ENCODE assay signal across 9 cellular contexts in the genomic region with DNA sequence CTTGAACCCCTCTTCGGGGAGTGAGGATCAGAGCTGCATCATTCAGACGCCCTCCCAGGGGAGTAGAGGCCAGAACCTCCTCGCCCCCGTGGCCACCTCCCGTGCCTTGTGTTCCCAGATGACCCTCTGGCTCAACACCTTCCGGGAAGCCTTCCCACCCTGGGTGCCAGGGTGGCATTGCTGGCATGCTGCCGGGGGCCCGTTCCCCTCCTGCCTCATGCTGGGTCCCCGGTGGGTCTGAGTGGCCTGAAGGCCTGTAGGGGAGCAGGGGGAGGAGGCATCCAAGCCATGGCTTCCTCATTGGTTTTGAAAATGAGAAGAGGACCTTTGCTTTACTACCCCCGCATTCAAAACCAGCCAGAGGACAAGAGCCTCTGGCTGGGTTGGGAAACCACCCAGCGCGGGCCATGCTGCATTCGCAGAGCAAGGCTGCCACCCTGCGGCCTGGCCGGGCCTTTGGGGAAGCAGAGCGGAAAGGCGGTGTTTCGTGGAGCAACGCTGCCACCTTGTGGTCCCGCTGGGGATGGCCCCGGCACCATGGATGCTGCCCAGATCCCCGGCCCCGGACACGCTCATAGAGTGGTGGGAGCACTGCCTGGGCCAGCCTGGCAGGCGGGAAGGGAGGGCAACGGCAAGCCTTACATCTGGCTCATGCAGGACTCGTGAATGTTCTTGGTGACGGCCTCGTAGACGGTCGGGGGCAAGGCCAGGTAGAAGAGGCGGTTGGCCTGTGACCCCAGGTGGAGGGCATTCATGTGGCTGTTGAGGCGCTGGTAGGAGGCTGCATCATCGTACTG. TPM values are rescaled to one million over a fixed set of nuclear protein-coding genes. Genes with fewer than 3 reads are reported as not detected.
A peak's percentile ranks its signal among the peaks of the same experiment; 100 is the strongest.
DNase-seq lines count a peak whose midpoint lies in the region; TF ChIP-seq lines count a peak whose summit lies in the region.
"Had no signal": no experiment of that assay in that cellular context is flagged by ENCODE, and none has a peak within 500 bp of the region (broad histone marks: within the 10 kb centered on the region; RNA-seq: fewer than 3 reads in every experiment).

No MANE protein-coding gene starts in this region.

- H3K4me3 ChIP-seq in HFF-Myc (replicated peaks; ENCODE audit: low read depth, low read length): no peak overlapping the region
- no peak overlapping the region for H3K4me3 ChIP-seq in uterus
- H3K4me3 ChIP-seq: skin epidermis had no signal

- H3K4me1 Mint-ChIP-seq in activated naive CD4-positive, alpha-beta T cell treated with anti-CD3 and anti-CD28 coated beads for 36 hours (ENCODE audit: low read depth): peaks cover 8% of the 10 kb centered on the region
- H3K4me1 Mint-ChIP-seq in glutamatergic neuron (ENCODE audit: low read depth, unreplicated experiment): no peaks in the 10 kb centered on the region
- no peaks in the 10 kb centered on the region for H3K4me1 Mint-ChIP-seq in progenitor cell of endocrine pancreas (ENCODE audit: low read depth)

- CTCF ChIA-PET in activated naive CD4-positive, alpha-beta T cell treated with anti-CD3 and anti-CD28 coated beads for 36 hours (lab: Charles Lee): interaction anchor here (0.6 to 2.2 kb wide), 7 partner anchors 8 to 418 kb away, joined by 3 to 11 read pairs (median 5); partner anchors contain the start of genes FLNA, RPL10 and SLC10A3

- H3K27ac Mint-ChIP-seq in activated naive CD4-positive, alpha-beta T cell treated with anti-CD3 and anti-CD28 coated beads for 36 hours: peak overlapping the region; percentile 61
- no peak overlapping the region for H3K27ac Mint-ChIP-seq in glutamatergic neuron (ENCODE audit: unreplicated experiment)
- H3K27ac Mint-ChIP-seq in progenitor cell of endocrine pancreas: peak overlapping the region; percentile 29

- DNase-seq in GM10266 (ENCODE audit: extremely low spot score): peak; percentile 84
- no peak for DNase-seq in HFF-Myc (ENCODE audit: extremely low read depth, low read depth)
- peak; percentile 6 for DNase-seq in NCI-H1048 (lab: John Stamatoyannopoulos, UW)
- peak; percentile 44 for DNase-seq in SKM-1 (lab: John Stamatoyannopoulos, UW; ENCODE audit: unreplicated experiment)
- peak; percentile 91 for DNase-seq in activated naive CD4-positive, alpha-beta T cell treated with anti-CD3 and anti-CD28 coated beads for 36 hours
- DNase-seq in glutamatergic neuron: peak; percentile 87
- peak; percentile 81 for DNase-seq in progenitor cell of endocrine pancreas (ENCODE audit: low spot score, unreplicated experiment)
- peak; percentile 88 to 89 for DNase-seq in uterus

- H3K27me3 ChIP-seq in uterus: no peaks in the 10 kb centered on the region

- no peaks in the 10 kb centered on the region for H3K36me3 ChIP-seq in uterus

- intact Hi-C loops in activated naive CD4-positive, alpha-beta T cell treated with anti-CD3 and anti-CD28 coated beads for 36 hours (cut with micrococcal nuclease): loop anchor here (1.0 kb wide), 1 partner anchor 163 kb away; no protein-coding TSS in a partner anchor
- intact Hi-C loops in uterus (cut with DNase I; ENCODE audit: low total_unique reads): no loop called here

- peak overlapping the region; percentile 66 to 73 for H3K27ac ChIP-seq in uterus

- no peak overlapping the region for H3K4me3 Mint-ChIP-seq in activated naive CD4-positive, alpha-beta T cell treated with anti-CD3 and anti-CD28 coated beads for 36 hours
- H3K4me3 Mint-ChIP-seq in glutamatergic neuron (ENCODE audit: unreplicated experiment) (no peak overlapping the region), progenitor cell of endocrine pancreas (ENCODE audit: low read depth) (no peak overlapping the region)

- peaks cover 7% of the 10 kb centered on the region for H3K36me3 Mint-ChIP-seq in activated naive CD4-positive, alpha-beta T cell treated with anti-CD3 and anti-CD28 coated beads for 36 hours (ENCODE audit: low read depth)
- H3K36me3 Mint-ChIP-seq in glutamatergic neuron (ENCODE audit: unreplicated experiment) (no peaks in the 10 kb centered on the region), progenitor cell of endocrine pancreas (ENCODE audit: insufficient read depth) (peaks cover 7% of the 10 kb centered on the region)

- TF ChIP-seq POLR2A in uterus (IDR thresholded peaks at IDR 0.05): peak in 1 of 2 donors; percentile 49

- H3K4me1 ChIP-seq in uterus: no peaks in the 10 kb centered on the region

- no peaks in the 10 kb centered on the region for H3K9me3 ChIP-seq in uterus

- no peaks in the 10 kb centered on the region for H3K9me3 Mint-ChIP-seq in activated naive CD4-positive, alpha-beta T cell treated with anti-CD3 and anti-CD28 coated beads for 36 hours
- no peaks in the 10 kb centered on the region for H3K9me3 Mint-ChIP-seq in glutamatergic neuron (ENCODE audit: unreplicated experiment)
- peaks cover 5% of the 10 kb centered on the region for H3K9me3 Mint-ChIP-seq in progenitor cell of endocrine pancreas (ENCODE audit: low read depth)

- TF ChIP-seq CTCF in GM10266 (IDR thresholded peaks at IDR 0.05; ENCODE audit: control insufficient read depth, insufficient read depth, low read depth, missing control alignments): peak; percentile 99
- TF ChIP-seq CTCF in HFF-Myc (IDR thresholded peaks at IDR 0.05; ENCODE audit: low read depth, low read length, missing control alignments): peak; percentile 92
- TF ChIP-seq CTCF in glutamatergic neuron (IDR thresholded peaks at IDR 0.05; ENCODE audit: partially characterized antibody, unreplicated experiment): peak; percentile 81
- peak; percentile 92 for TF ChIP-seq CTCF in progenitor cell of endocrine pancreas (IDR thresholded peaks at IDR 0.05; ENCODE audit: unreplicated experiment)
- TF ChIP-seq CTCF in uterus (IDR thresholded peaks at IDR 0.05): peak; percentile 94 to 100 (median 99)

- no peaks in the 10 kb centered on the region for H3K27me3 Mint-ChIP-seq in activated naive CD4-positive, alpha-beta T cell treated with anti-CD3 and anti-CD28 coated beads for 36 hours (ENCODE audit: low read depth)
- H3K27me3 Mint-ChIP-seq in glutamatergic neuron (ENCODE audit: unreplicated experiment) (peaks cover 1% of the 10 kb centered on the region), progenitor cell of endocrine pancreas (no peaks in the 10 kb centered on the region)

RNA-seq across cellular contexts. Expression of gene G6PD, which starts 11.9 kb away (rescaled TPM):
- 10 to 100 TPM; 63.7 to 64.4 TPM for total RNA-seq in activated naive CD4-positive, alpha-beta T cell treated with anti-CD3 and anti-CD28 coated beads for 36 hours
- total RNA-seq in glutamatergic neuron (ENCODE audit: unreplicated experiment) (122 TPM), progenitor cell of endocrine pancreas (47.7 and 55.1 TPM in 2 replicates), uterus (10 to 100 TPM; 15.5 to 69.6 (median 23.8) TPM)

RNA-seq across cellular contexts. Expression of gene IKBKG, which starts 12.7 kb away (rescaled TPM):
- 10 to 100 TPM; 42.2 to 42.6 TPM for total RNA-seq in activated naive CD4-positive, alpha-beta T cell treated with anti-CD3 and anti-CD28 coated beads for 36 hours
- 27.6 TPM for total RNA-seq in glutamatergic neuron (ENCODE audit: unreplicated experiment)
- total RNA-seq in progenitor cell of endocrine pancreas: 16.7 and 19.1 TPM in 2 replicates
- total RNA-seq in uterus: 10 to 100 TPM in 3 of 4 donors, 1 to 10 TPM in 1; 2.6 to 30.0 (median 18.3) TPM

RNA-seq across cellular contexts. Expression of gene FAM3A, which starts 18.7 kb away (rescaled TPM):
- total RNA-seq in activated naive CD4-positive, alpha-beta T cell treated with anti-CD3 and anti-CD28 coated beads for 36 hours: 10 to 100 TPM; 17.8 to 21.4 TPM
- total RNA-seq in glutamatergic neuron (ENCODE audit: unreplicated experiment): 32.0 TPM
- total RNA-seq in progenitor cell of endocrine pancreas: 29.5 and 34.3 TPM in 2 replicates
- 10 to 100 TPM in 2 of 4 donors, 1 to 10 TPM in 2; 5.1 to 55.9 (median 15.4) TPM for total RNA-seq in uterus

RNA-seq across cellular contexts. Expression of gene SLC10A3, which starts 44.3 kb away (rescaled TPM):
- 1 to 10 TPM; 6.7 to 6.9 TPM for total RNA-seq in activated naive CD4-positive, alpha-beta T cell treated with anti-CD3 and anti-CD28 coated beads for 36 hours
- 6.1 TPM for total RNA-seq in glutamatergic neuron (ENCODE audit: unreplicated experiment)
- 10.4 and 10.9 TPM in 2 replicates for total RNA-seq in progenitor cell of endocrine pancreas
- total RNA-seq in uterus: 10 to 100 TPM in 3 of 4 donors, 1 to 10 TPM in 1; 9.1 to 62.8 (median 32.7) TPM

RNA-seq across cellular contexts. Expression of gene UBL4A, which starts 48.3 kb away (rescaled TPM):
- total RNA-seq in activated naive CD4-positive, alpha-beta T cell treated with anti-CD3 and anti-CD28 coated beads for 36 hours: 10 to 100 TPM; 37.4 to 38.2 TPM
- 28.4 TPM for total RNA-seq in glutamatergic neuron (ENCODE audit: unreplicated experiment)
- 17.7 and 20.0 TPM in 2 replicates for total RNA-seq in progenitor cell of endocrine pancreas
- 10 to 100 TPM; 14.7 to 36.3 (median 29.5) TPM for total RNA-seq in uterus
